In the genomic region with DNA sequence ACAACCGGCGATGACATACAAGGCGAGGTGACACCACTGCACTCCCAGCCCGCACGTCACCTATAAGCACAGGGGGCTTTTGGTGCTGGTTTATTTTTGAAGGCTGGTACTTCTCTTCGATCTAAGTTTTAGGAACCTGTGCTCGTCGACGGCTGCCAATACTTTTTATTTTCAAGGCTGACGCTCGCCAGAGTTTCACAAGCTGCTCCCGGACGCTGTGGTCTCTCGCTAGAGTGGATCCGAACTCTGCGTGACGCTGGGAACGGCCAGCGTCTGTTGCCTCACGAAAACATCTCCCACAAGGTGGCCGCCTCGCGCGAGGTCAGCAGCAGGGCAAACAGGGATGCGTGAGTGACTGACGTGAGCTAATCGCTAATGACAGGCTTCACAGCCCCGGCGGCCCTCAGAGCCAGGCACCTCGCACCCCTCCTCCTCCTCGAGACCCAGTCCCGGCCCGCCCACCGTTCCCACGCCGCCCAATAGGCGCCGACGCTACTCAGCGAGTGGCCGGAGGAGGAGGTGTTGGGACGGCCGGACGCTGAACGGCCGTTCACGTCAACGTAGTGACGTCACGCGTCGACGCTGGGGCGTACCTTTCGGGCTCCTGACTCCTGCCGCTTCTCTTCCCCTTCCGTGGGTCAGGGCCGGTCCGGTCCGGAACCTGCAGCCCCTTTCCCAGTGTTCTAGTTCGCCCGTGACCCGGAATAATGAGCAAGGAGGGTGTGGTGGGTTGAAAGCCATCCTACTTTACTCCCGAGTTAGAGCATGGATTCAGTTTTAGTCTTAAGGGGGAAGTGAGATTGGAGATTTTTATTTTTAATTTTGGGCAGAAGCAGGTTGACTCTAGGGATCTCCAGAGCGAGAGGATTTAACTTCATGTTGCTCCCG, we compare ENCODE assay signal across 1 cellular context.
TF ChIP-seq lines count a peak whose summit lies in the region.

Gene CLCN3 (plus strand): TSS at position 621 of the 888 bp plus-strand sequence. CDS start 15,351 bp downstream, outside the sequence.

TF ChIP-seq in K562, 482 proteins besides CTCF, POLR2A, EP300 and RAD21 (continued from another document):
- TF ChIP-seq PBX2 (CRISPR knock-in tag; IDR thresholded peaks at IDR 0.05; ENCODE audit: low read depth) (peak; percentile 90), PBX2 (tag; conservative IDR thresholded peaks at IDR 0.05; ENCODE audit: low read depth) (peak; percentile 93), ILF3 (IDR thresholded peaks at IDR 0.05; ENCODE audit: borderline replicate concordance) (no peak; the same call in 1 of the 2 replicates), PHF21A (IDR thresholded peaks at IDR 0.05; ENCODE audit: borderline replicate concordance, low read depth) (0 out of 2 replicates have a peak, but pooled peaks have one; percentile 38), PHF20 (IDR thresholded peaks at IDR 0.05; ENCODE audit: partially characterized antibody) (peak; percentile 21), ESRRB (CRISPR knock-in tag; IDR thresholded peaks at IDR 0.05; ENCODE audit: borderline replicate concordance) (no peak), NFE2 (IDR thresholded peaks at IDR 0.05; ENCODE audit: low read depth) (no peak), U2AF1 (optimal IDR thresholded peaks at IDR 0.05; ENCODE audit: low read depth, low read length) (no peak), MYBL2 (IDR thresholded peaks at IDR 0.05; ENCODE audit: low read depth) (0 out of 2 replicates have a peak, but pooled peaks have one; percentile 58), MYBL2 (CRISPR knock-in tag; IDR thresholded peaks at IDR 0.05; ENCODE audit: borderline replicate concordance) (no peak), PATZ1 (CRISPR knock-in tag; IDR thresholded peaks at IDR 0.05; ENCODE audit: borderline replicate concordance) (no peak), MCM2 (IDR thresholded peaks at IDR 0.05; ENCODE audit: low read depth) (no peak), ZNF592 (IDR thresholded peaks at IDR 0.05) (0 out of 2 replicates have a peak, but pooled peaks have one; percentile 21), NFRKB (IDR thresholded peaks at IDR 0.05; ENCODE audit: low read depth) (peak; percentile 82; the same call in 1 of the 2 replicates), SUPT5H (IDR thresholded peaks at IDR 0.05) (peak; percentile 94), SP1 (CRISPR knock-in tag; IDR thresholded peaks at IDR 0.05) (peak; percentile 96), TAF1 (IDR thresholded peaks at IDR 0.05; ENCODE audit: control insufficient read depth, extremely low read depth, insufficient read depth, low read length, severe bottlenecking) (peak; percentile 73), NBN (IDR thresholded peaks at IDR 0.05; ENCODE audit: low read depth) (peak; percentile 100), NRF1 (conservative IDR thresholded peaks at IDR 0.05 in 1 of 2, IDR thresholded peaks at IDR 0.05 in 1 of 2) (peak; percentile 86 to 90), ZBTB7A (IDR thresholded peaks at IDR 0.05; ENCODE audit: borderline replicate concordance, control insufficient read depth, low read depth, low read length) (peak; percentile 67; the same call in 1 of the 2 replicates), RFX1 (IDR thresholded peaks at IDR 0.05) (no peak), ZNF780A (CRISPR knock-in tag; IDR thresholded peaks at IDR 0.05) (no peak), TAF9B (IDR thresholded peaks at IDR 0.05; ENCODE audit: partially characterized antibody) (peak; percentile 79), NEUROD1 (IDR thresholded peaks at IDR 0.05; ENCODE audit: borderline replicate concordance, low read depth, low read length, partially characterized antibody) (peak; percentile 48), NFYB (IDR thresholded peaks at IDR 0.05; ENCODE audit: extremely low read depth, insufficient read length) (peak; percentile 46), ZNF12 (CRISPR knock-in tag; IDR thresholded peaks at IDR 0.05) (0 out of 2 replicates have a peak, but pooled peaks have one; percentile 6)
- TF ChIP-seq, protein P1, sequence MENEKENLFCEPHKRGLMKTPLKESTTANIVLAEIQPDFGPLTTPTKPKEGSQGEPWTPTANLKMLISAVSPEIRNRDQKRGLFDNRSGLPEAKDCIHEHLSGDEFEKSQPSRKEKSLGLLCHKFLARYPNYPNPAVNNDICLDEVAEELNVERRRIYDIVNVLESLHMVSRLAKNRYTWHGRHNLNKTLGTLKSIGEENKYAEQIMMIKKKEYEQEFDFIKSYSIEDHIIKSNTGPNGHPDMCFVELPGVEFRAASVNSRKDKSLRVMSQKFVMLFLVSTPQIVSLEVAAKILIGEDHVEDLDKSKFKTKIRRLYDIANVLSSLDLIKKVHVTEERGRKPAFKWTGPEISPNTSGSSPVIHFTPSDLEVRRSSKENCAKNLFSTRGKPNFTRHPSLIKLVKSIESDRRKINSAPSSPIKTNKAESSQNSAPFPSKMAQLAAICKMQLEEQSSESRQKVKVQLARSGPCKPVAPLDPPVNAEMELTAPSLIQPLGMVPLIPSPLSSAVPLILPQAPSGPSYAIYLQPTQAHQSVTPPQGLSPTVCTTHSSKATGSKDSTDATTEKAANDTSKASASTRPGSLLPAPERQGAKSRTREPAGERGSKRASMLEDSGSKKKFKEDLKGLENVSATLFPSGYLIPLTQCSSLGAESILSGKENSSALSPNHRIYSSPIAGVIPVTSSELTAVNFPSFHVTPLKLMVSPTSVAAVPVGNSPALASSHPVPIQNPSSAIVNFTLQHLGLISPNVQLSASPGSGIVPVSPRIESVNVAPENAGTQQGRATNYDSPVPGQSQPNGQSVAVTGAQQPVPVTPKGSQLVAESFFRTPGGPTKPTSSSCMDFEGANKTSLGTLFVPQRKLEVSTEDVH (IDR thresholded peaks at IDR 0.05; ENCODE audit: low read depth, partially characterized antibody): peak; percentile 69
